9 cellular contexts compared by ENCODE assay signal in genomic region chr18:59988098-59988706, GRCh38.
DNase-seq lines count a peak whose midpoint lies in the region; ATAC-seq and TF ChIP-seq lines count a peak whose summit lies in the region.
"Had no signal": no experiment of that assay in that cellular context is flagged by ENCODE, and none has a peak within 500 bp of the region (broad histone marks: within the 10 kb centered on the region; RNA-seq: fewer than 3 reads in every experiment).

No MANE protein-coding gene starts in this region.

- WGBS in thyroid gland, 2 donors: 18 to 21% methylated on average over 5 of the region's 5 CpGs

- H3K36me3 ChIP-seq in CD8-positive, alpha-beta memory T cell (ENCODE audit: insufficient read depth, low read length): no peaks in the 10 kb centered on the region
- H3K36me3 ChIP-seq in thyroid gland: no peaks in the 10 kb centered on the region

- no peak for TF ChIP-seq POLR2A in thyroid gland (IDR thresholded peaks at IDR 0.05)

- ATAC-seq in GM19463 (IDR thresholded peaks at IDR 0.05; ENCODE audit: unreplicated experiment): peak; percentile 60
- ATAC-seq in effector memory CD8-positive, alpha-beta T cell (replicated peaks): peak; percentile 59
- ATAC-seq in HG03520 (IDR thresholded peaks at IDR 0.05; ENCODE audit: unreplicated experiment): no peak
- ATAC-seq: stimulated activated naive CD8-positive, alpha-beta T cell treated with anti-CD3 and anti-CD28 coated beads, Interleukin-15, amount 100 ng/mL, for 72 hours had no signal

- TF ChIP-seq CTCF in nephron (IDR thresholded peaks at IDR 0.05; ENCODE audit: unreplicated experiment in 3 of 3) (peak; percentile 94 to 98 (median 97)), thyroid gland (IDR thresholded peaks at IDR 0.05) (peak; percentile 75 to 95 (median 88))

- no peaks in the 10 kb centered on the region for H3K4me1 ChIP-seq in CD8-positive, alpha-beta memory T cell (ENCODE audit: insufficient read depth, low read length)
- no peaks in the 10 kb centered on the region for H3K4me1 ChIP-seq in thyroid gland

- no peaks in the 10 kb centered on the region for H3K9me3 Mint-ChIP-seq in CD8-positive, alpha-beta memory T cell
- no peaks in the 10 kb centered on the region for H3K9me3 Mint-ChIP-seq in effector memory CD8-positive, alpha-beta T cell
- H3K9me3 Mint-ChIP-seq in nephron: no peaks in the 10 kb centered on the region
- H3K9me3 Mint-ChIP-seq: stimulated activated naive CD8-positive, alpha-beta T cell treated with anti-CD3 and anti-CD28 coated beads, Interleukin-15, amount 100 ng/mL, for 72 hours had no signal

- H3K36me3 Mint-ChIP-seq in CD8-positive, alpha-beta memory T cell: no peaks in the 10 kb centered on the region
- no peaks in the 10 kb centered on the region for H3K36me3 Mint-ChIP-seq in effector memory CD8-positive, alpha-beta T cell (ENCODE audit: insufficient read depth)
- no peaks in the 10 kb centered on the region for H3K36me3 Mint-ChIP-seq in nephron (ENCODE audit: low read depth)

- peaks cover 3 to 16% of the 10 kb centered on the region in 2 donors for H3K27me3 Mint-ChIP-seq in CD8-positive, alpha-beta memory T cell
- peaks cover 18 to 34% of the 10 kb centered on the region in 2 donors for H3K27me3 Mint-ChIP-seq in effector memory CD8-positive, alpha-beta T cell
- H3K27me3 Mint-ChIP-seq in nephron (ENCODE audit: low read depth): peaks cover 1% of the 10 kb centered on the region

- H3K4me1 Mint-ChIP-seq in CD8-positive, alpha-beta memory T cell: peaks cover 0 to 4% (median 0%) of the 10 kb centered on the region in 3 donors
- no peaks in the 10 kb centered on the region for H3K4me1 Mint-ChIP-seq in effector memory CD8-positive, alpha-beta T cell (ENCODE audit: low read depth in 2 of 2)
- peaks cover 11% of the 10 kb centered on the region for H3K4me1 Mint-ChIP-seq in nephron
- H3K4me1 Mint-ChIP-seq: stimulated activated naive CD8-positive, alpha-beta T cell treated with anti-CD3 and anti-CD28 coated beads, Interleukin-15, amount 100 ng/mL, for 72 hours had no signal

- CTCF ChIA-PET in CD8-positive, alpha-beta memory T cell (lab: Charles Lee): interaction anchor here (0.6 to 2.1 kb wide), 6 partner anchors 8 to 1520 kb away, joined by 3 to 6 read pairs (median 3); no protein-coding TSS in a partner anchor

- no peak overlapping the region for H3K4me3 ChIP-seq in CD8-positive, alpha-beta memory T cell (ENCODE audit: low read length)
- H3K4me3 ChIP-seq in thyroid gland (replicated peaks in 1 of 3): no peak overlapping the region

- H3K4me3 Mint-ChIP-seq in CD8-positive, alpha-beta memory T cell: no peak overlapping the region
- H3K4me3 Mint-ChIP-seq in effector memory CD8-positive, alpha-beta T cell: no peak overlapping the region
- H3K4me3 Mint-ChIP-seq in nephron: no peak overlapping the region
- H3K4me3 Mint-ChIP-seq: stimulated activated naive CD8-positive, alpha-beta T cell treated with anti-CD3 and anti-CD28 coated beads, Interleukin-15, amount 100 ng/mL, for 72 hours had no signal

- POLR2A ChIA-PET in CD8-positive, alpha-beta memory T cell (lab: Charles Lee): interaction anchor here (0.6 kb wide), 1 partner anchor 1511 kb away, joined by 4 read pairs; no protein-coding TSS in a partner anchor

- H3K9me3 ChIP-seq in CD8-positive, alpha-beta memory T cell (ENCODE audit: low read length): no peaks in the 10 kb centered on the region
- no peaks in the 10 kb centered on the region for H3K9me3 ChIP-seq in thyroid gland

- H3K27ac ChIP-seq in CD8-positive, alpha-beta memory T cell (ENCODE audit: low read depth, low read length): no peak overlapping the region
- H3K27ac ChIP-seq in thyroid gland: no peak overlapping the region

- intact Hi-C loops in thyroid gland (cut with DNase I): no loop called here

- H3K27ac Mint-ChIP-seq in CD8-positive, alpha-beta memory T cell: no peak overlapping the region
- no peak overlapping the region for H3K27ac Mint-ChIP-seq in effector memory CD8-positive, alpha-beta T cell
- H3K27ac Mint-ChIP-seq in nephron: no peak overlapping the region
- H3K27ac Mint-ChIP-seq: stimulated activated naive CD8-positive, alpha-beta T cell treated with anti-CD3 and anti-CD28 coated beads, Interleukin-15, amount 100 ng/mL, for 72 hours had no signal

- DNase-seq in CD8-positive, alpha-beta memory T cell: peak; percentile 13 to 62 (median 16)
- DNase-seq in NCI-H146 (lab: John Stamatoyannopoulos, UW): peak; percentile 69
- peak; percentile 53 for DNase-seq in activated CD4-positive, CD25-positive, alpha-beta regulatory T cell treated with anti-CD3 and anti-CD28 coated beads, Interleukin-2, amount 50 U/mL, for 72 hours
- DNase-seq in effector memory CD8-positive, alpha-beta T cell: peak; percentile 29 to 36 (median 33)
- peak; percentile 39 to 62 for DNase-seq in thyroid gland

- no peaks in the 10 kb centered on the region for H3K27me3 ChIP-seq in CD8-positive, alpha-beta memory T cell (ENCODE audit: insufficient read depth, low read length, poor library complexity, severe bottlenecking)
- H3K27me3 ChIP-seq in thyroid gland: no peaks in the 10 kb centered on the region

Comparison
In these comparisons a context has a peak if more than half of its experiments do, and no peak if none do; other contexts are left out.
1. DNase-seq: peak in every context shown above with its lines; median percentile 69 in NCI-H146; 53 in activated CD4-positive, CD25-positive, alpha-beta regulatory T cell treated with anti-CD3 and anti-CD28 coated beads, Interleukin-2, amount 50 U/mL, for 72 hours; 50 in thyroid gland; 33 in effector memory CD8-positive, alpha-beta T cell; 16 in CD8-positive, alpha-beta memory T cell.